In genomic region chr13:27182844-27183497, GRCh38 we compare ENCODE assay signal across 11 cellular contexts. TPM values are rescaled to one million over a fixed set of nuclear protein-coding genes. Genes with fewer than 3 reads are reported as not detected.
DNase-seq lines count a peak whose midpoint lies in the region; ATAC-seq and TF ChIP-seq lines count a peak whose summit lies in the region.
"Had no signal": no experiment of that assay in that cellular context is flagged by ENCODE, and none has a peak within 500 bp of the region (broad histone marks: within the 10 kb centered on the region; RNA-seq: fewer than 3 reads in every experiment).

No MANE protein-coding gene starts in this region.

- DNase-seq in GM23338 (ENCODE audit: low spot score) (no peak), UCSD-AML1 (lab: John Stamatoyannopoulos, UW; ENCODE audit: unreplicated experiment) (peak; percentile 24), Right ventricle myocardium inferior (ENCODE audit: missing footprints) (peak; percentile 69), sigmoid colon (peak; percentile 71), globus pallidus (ENCODE audit: low spot score) (no peak), activated gamma-delta T cell treated with Interleukin-2 at 50 U/mL for 16 hours (no peak), immature natural killer cell (no peak), hippocampal formation (lab: John Stamatoyannopoulos, UW) (no peak)
- DNase-seq: activated CD8-positive, alpha-beta memory T cell treated with anti-CD3 and anti-CD28 coated beads, Interleukin-2, amount 50 U/mL, for 4 hours; NCI-H345 had no signal

- peaks cover 12% of the 10 kb centered on the region; the same call in 1 of the 2 replicates for H3K4me1 ChIP-seq in GM23338 (ENCODE audit: insufficient read depth)
- peaks cover 0 to 10% (median 3%) of the 10 kb centered on the region in 4 donors for H3K4me1 ChIP-seq in sigmoid colon
- H3K4me1 ChIP-seq: uterus had no signal

- ATAC-seq in GM23338 (no peak), Right ventricle myocardium inferior (peak; percentile 97)

- H3K27me3 ChIP-seq in GM23338 (ENCODE audit: insufficient read depth) (no peaks in the 10 kb centered on the region), sigmoid colon (no peaks in the 10 kb centered on the region)
- H3K27me3 ChIP-seq: uterus had no signal

- H3K4me3 ChIP-seq in GM23338, result no peak overlapping the region
- H3K4me3 ChIP-seq in sigmoid colon, result no peak overlapping the region
- H3K4me3 ChIP-seq: uterus had no signal

- TF ChIP-seq POLR2A in sigmoid colon (IDR thresholded peaks at IDR 0.05), result no peak

- H4K20me1 ChIP-seq in GM23338 (replicated peaks; ENCODE audit: insufficient read depth), result no peaks in the 10 kb centered on the region

- no peak for TF ChIP-seq EP300 in sigmoid colon (IDR thresholded peaks at IDR 0.05)

- no peak overlapping the region for H3K4me2 ChIP-seq in GM23338

- H3K36me3 Mint-ChIP-seq in GM23338 (ENCODE audit: low read depth), result no peaks in the 10 kb centered on the region
- H3K36me3 Mint-ChIP-seq in immature natural killer cell, result peaks cover 0 to 3% (median 0%) of the 10 kb centered on the region in 3 donors

- WGBS in sigmoid colon, 2 donors, result 72 to 82% methylated on average over 10 of the region's 10 CpGs

- H3K79me2 ChIP-seq in GM23338 (replicated peaks; ENCODE audit: insufficient read depth), result no peaks in the 10 kb centered on the region

- intact Hi-C loops in Right ventricle myocardium inferior (cut with DNase I), result no loop called here
- intact Hi-C loops in sigmoid colon (cut with DNase I), result no loop called here

- H3K27me3 Mint-ChIP-seq in GM23338 (ENCODE audit: insufficient read depth, low read depth, poor library complexity) (peaks cover 4% of the 10 kb centered on the region), immature natural killer cell (ENCODE audit: low read depth in 3 of 3) (peaks cover 0 to 7% (median 2%) of the 10 kb centered on the region in 3 donors)

- H3K27ac ChIP-seq in GM23338 (ENCODE audit: low read depth) (no peak overlapping the region), sigmoid colon (no peak overlapping the region)
- H3K27ac ChIP-seq: uterus had no signal

- H3K27ac Mint-ChIP-seq in GM23338 (peak overlapping the region; percentile 69; the same call in 1 of the 2 replicates), immature natural killer cell (no peak overlapping the region)

- H2AFZ ChIP-seq in GM23338, result peak overlapping the region; percentile 87

- H3K4me3 Mint-ChIP-seq in GM23338 (no peak overlapping the region), immature natural killer cell (no peak overlapping the region)

- TF ChIP-seq CTCF in GM23338 (conservative IDR thresholded peaks at IDR 0.05; ENCODE audit: low read depth in 2 of 2) (no peak), sigmoid colon (IDR thresholded peaks at IDR 0.05) (no peak)

- no peaks in the 10 kb centered on the region; the same call in 2 of the 3 replicates for H3K9me3 Mint-ChIP-seq in GM23338
- H3K9me3 Mint-ChIP-seq in immature natural killer cell, result no peaks in the 10 kb centered on the region

- H3K9me2 ChIP-seq in GM23338 (ENCODE audit: insufficient read depth), result no peaks in the 10 kb centered on the region

- H3K4me1 Mint-ChIP-seq in GM23338 (peaks cover 13% of the 10 kb centered on the region), immature natural killer cell (no peaks in the 10 kb centered on the region)

- H3F3A ChIP-seq in GM23338 (replicated peaks; ENCODE audit: low read depth), result no peaks in the 10 kb centered on the region

- no peaks in the 10 kb centered on the region for H3K9me3 ChIP-seq in sigmoid colon
- H3K9me3 ChIP-seq: uterus had no signal

- H3K36me3 ChIP-seq in GM23338 (ENCODE audit: insufficient read depth) (no peaks in the 10 kb centered on the region), sigmoid colon (no peaks in the 10 kb centered on the region)
- H3K36me3 ChIP-seq: uterus had no signal

TF ChIP-seq in GM23338, 12 proteins besides CTCF, POLR2A, EP300 and RAD21 (continues in another document):
- TF ChIP-seq POLR2AphosphoS5 (IDR thresholded peaks at IDR 0.05; ENCODE audit: low read depth) (no peak), ZNF462 (CRISPR knock-in tag; IDR thresholded peaks at IDR 0.05) (no peak), ZNF114 (CRISPR knock-in tag; IDR thresholded peaks at IDR 0.05) (no peak), NANOG (IDR thresholded peaks at IDR 0.05; ENCODE audit: borderline replicate concordance) (no peak), STAT1 (IDR thresholded peaks at IDR 0.05; ENCODE audit: unreplicated experiment) (no peak), JUNB (IDR thresholded peaks at IDR 0.05; ENCODE audit: unreplicated experiment) (no peak), EZH2phosphoT487 (IDR thresholded peaks at IDR 0.05; ENCODE audit: unreplicated experiment) (no peak), EZH2 (IDR thresholded peaks at IDR 0.05; ENCODE audit: low read depth, unreplicated experiment) (no peak)

RNA-seq across cellular contexts. Expression of gene USP12, which starts 11.4 kb away (rescaled TPM):
- 32.5 and 39.3 TPM in 2 replicates for total RNA-seq in GM23338 (2014; rRNA removed; shearing (Covaris generic))
- polyA plus RNA-seq in GM23338 (2016; fragmentation: Nextera tagmentation; extraction: Ambion mirVana), result 16.9 and 18.4 TPM in 2 replicates
- 20.1 TPM for total RNA-seq in Right ventricle myocardium inferior
- total RNA-seq in sigmoid colon, result 10 to 100 TPM; 69.5 to 91.3 (median 80.9) TPM
- polyA plus RNA-seq in sigmoid colon, result 10 to 100 TPM; 20.3 to 36.1 (median 29.4) TPM
- polyA plus RNA-seq in immature natural killer cell, result 10 to 100 TPM; 11.2 to 12.7 (median 11.4) TPM

Comparison
In these comparisons a context has a peak if more than half of its experiments do, and no peak if none do; other contexts are left out.
1. DNase-seq: peak in UCSD-AML1 (single experiment), Right ventricle myocardium inferior (single experiment) and sigmoid colon (single experiment); none in GM23338 (single experiment), globus pallidus (single experiment), activated gamma-delta T cell treated with Interleukin-2 at 50 U/mL for 16 hours (single experiment), immature natural killer cell (0 of 3) and hippocampal formation (0 of 2).